16 cellular contexts compared by ENCODE assay signal in the genomic region with DNA sequence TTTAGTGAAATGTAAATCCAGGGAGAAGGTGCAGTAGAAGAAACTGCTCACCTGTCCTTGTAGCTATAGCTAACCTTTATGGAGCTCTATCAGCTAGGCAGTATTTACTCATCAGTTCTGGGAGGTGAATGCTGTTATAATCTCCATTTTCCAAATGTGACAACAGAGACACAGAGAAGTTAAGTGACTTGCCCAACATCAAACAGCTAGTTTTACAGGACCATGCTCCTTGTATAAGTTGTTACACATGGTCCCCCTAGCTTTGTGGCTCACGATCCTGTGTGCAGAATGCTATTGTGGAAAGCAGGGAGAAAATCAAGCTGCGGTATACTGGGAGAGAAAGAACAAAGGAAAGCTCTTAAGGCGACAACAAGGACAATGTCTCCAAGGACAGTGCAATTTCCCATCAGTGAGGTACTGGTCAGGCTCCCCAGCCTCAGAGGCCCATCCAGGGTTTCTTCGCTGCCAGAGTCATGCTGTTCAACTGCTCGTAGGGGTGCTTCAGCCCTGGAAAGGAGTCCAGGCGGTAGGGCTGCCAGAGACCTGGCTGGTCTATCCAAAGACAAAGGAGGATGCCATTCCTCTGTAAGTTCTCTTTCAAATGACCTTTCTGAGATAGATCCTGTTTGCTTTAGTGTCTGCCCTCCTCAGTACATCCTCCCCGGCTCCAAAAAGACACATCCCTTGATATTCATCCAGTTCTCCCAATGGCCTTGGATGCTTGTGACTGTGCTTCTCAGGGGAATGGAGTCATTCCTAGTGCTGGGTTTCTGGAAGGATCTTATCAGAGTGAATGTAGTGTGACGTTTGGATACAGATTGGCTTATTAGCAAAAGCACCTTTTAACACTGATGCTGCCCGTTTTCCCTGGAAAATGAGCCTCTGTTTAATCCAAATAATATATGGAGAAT.
A peak's percentile ranks its signal among the peaks of the same experiment; 100 is the strongest.
DNase-seq lines count a peak whose midpoint lies in the region; ATAC-seq lines count a peak whose summit lies in the region.
"Had no signal": no experiment of that assay in that cellular context is flagged by ENCODE, and none has a peak within 500 bp of the region (broad histone marks: within the 10 kb centered on the region; RNA-seq: fewer than 3 reads in every experiment).

No MANE protein-coding gene starts in this region.

- no peaks in the 10 kb centered on the region for H3K36me3 ChIP-seq in neuronal stem cell (replicated peaks in 1 of 2; ENCODE audit: control insufficient read depth in 2 of 2, insufficient read depth in 2 of 2, low read length in 2 of 2)

- no peak overlapping the region for H2BK15ac ChIP-seq in neuronal stem cell (ENCODE audit: low read length)

- H3K4me2 ChIP-seq in neuronal stem cell (ENCODE audit: insufficient read depth, low read length, poor library complexity, severe bottlenecking) = no peak overlapping the region

- H4K8ac ChIP-seq in neuronal stem cell (ENCODE audit: low read depth, low read length) = no peak overlapping the region

- no CpG with 5 or more reads among the region's 9 CpGs for WGBS in neuronal stem cell (ENCODE audit: extremely low coverage in 2 of 2, insufficient read length in 2 of 2, insufficient replicate concordance in 1 of 2), 2 donors

- peak overlapping the region; percentile 30 for H2AFZ ChIP-seq in neuronal stem cell (ENCODE audit: low read length)

- no peak overlapping the region for H2BK120ac ChIP-seq in neuronal stem cell (ENCODE audit: low read depth, low read length)

- no peak overlapping the region for H2BK5ac ChIP-seq in neuronal stem cell (ENCODE audit: low read length)

- peaks cover 64% of the 10 kb centered on the region for H3K4me1 Mint-ChIP-seq in stimulated activated naive CD8-positive, alpha-beta T cell treated with anti-CD3 and anti-CD28 coated beads, Interleukin-15, Interleukin-2, amounts not matched to agents 100 ng/mL and 50 ng/mL, for 24 hours (ENCODE audit: low read depth)
- H3K4me1 Mint-ChIP-seq in stimulated activated naive CD8-positive, alpha-beta T cell treated with anti-CD3 and anti-CD28 coated beads, Interleukin-15, amount 100 ng/mL, for 72 hours = peaks cover 55% of the 10 kb centered on the region

- no peak overlapping the region for H2BK12ac ChIP-seq in neuronal stem cell (ENCODE audit: low read length)

- no peak overlapping the region for H3K4ac ChIP-seq in neuronal stem cell (ENCODE audit: low read length)

- peaks cover 0 to 6% (median 0%) of the 10 kb centered on the region in 3 experiments for H3K27me3 ChIP-seq in neuronal stem cell (ENCODE audit: control insufficient read depth in 3 of 3, insufficient read depth in 3 of 3, low read depth in 1 of 3, low read length in 3 of 3)

- no peaks in the 10 kb centered on the region for H3K9me3 ChIP-seq in neuronal stem cell (replicated peaks in 1 of 2; ENCODE audit: control insufficient read depth in 2 of 2, insufficient read depth in 1 of 2, low read depth in 1 of 2, low read length in 2 of 2)

- H3K23ac ChIP-seq in neuronal stem cell (ENCODE audit: low read depth, low read length, poor library complexity) = no peak overlapping the region

- H3K36me3 Mint-ChIP-seq in stimulated activated naive CD8-positive, alpha-beta T cell treated with anti-CD3 and anti-CD28 coated beads, Interleukin-15, Interleukin-2, amounts not matched to agents 100 ng/mL and 50 ng/mL, for 24 hours (ENCODE audit: low read depth) = no peaks in the 10 kb centered on the region

- ATAC-seq in stimulated activated naive CD8-positive, alpha-beta T cell treated with anti-CD3 and anti-CD28 coated beads, Interleukin-15, amount 100 ng/mL, for 72 hours = no peak
- no peak for ATAC-seq in HG02798 (IDR thresholded peaks at IDR 0.05; ENCODE audit: poor library complexity, unreplicated experiment)

- DNase-seq in stimulated activated naive CD8-positive, alpha-beta T cell treated with anti-CD3 and anti-CD28 coated beads, Interleukin-15, amount 100 ng/mL, for 72 hours = no peak
- peak; percentile 10 to 31 for DNase-seq in cerebellar nuclear complex (lab: John Stamatoyannopoulos, UW)
- DNase-seq in neuronal stem cell (ENCODE audit: low spot score) = no peak
- DNase-seq in pons (ENCODE audit: low spot score) = no peak
- no peak for DNase-seq in NCI-H510A (lab: John Stamatoyannopoulos, UW)
- DNase-seq in NCI-H1092 (lab: John Stamatoyannopoulos, UW) = no peak
- DNase-seq: activated naive CD4-positive, alpha-beta T cell treated with Interleukin-2 at 50 U/mL for 16 hours; central memory CD4-positive, alpha-beta T cell; NCI-H1694; NCI-H524 treated with DMSO at 0.1 percent for 48 hours; stimulated activated naive CD4-positive, alpha-beta T cell treated with Interleukin-2 at 50 U/mL for 16 hours; SW 1271 had no signal

- H3K4me1 ChIP-seq in neuronal stem cell (ENCODE audit: control insufficient read depth in 2 of 2, insufficient read depth in 1 of 2, low read depth in 1 of 2, low read length in 2 of 2) = peaks cover 3 to 11% of the 10 kb centered on the region in 2 donors

- no peak overlapping the region for H3K4me3 Mint-ChIP-seq in stimulated activated naive CD8-positive, alpha-beta T cell treated with anti-CD3 and anti-CD28 coated beads, Interleukin-15, Interleukin-2, amounts not matched to agents 100 ng/mL and 50 ng/mL, for 24 hours
- no peak overlapping the region for H3K4me3 Mint-ChIP-seq in stimulated activated naive CD8-positive, alpha-beta T cell treated with anti-CD3 and anti-CD28 coated beads, Interleukin-15, amount 100 ng/mL, for 72 hours

- peak overlapping the region; percentile 38 for H3K27ac Mint-ChIP-seq in stimulated activated naive CD8-positive, alpha-beta T cell treated with anti-CD3 and anti-CD28 coated beads, Interleukin-15, Interleukin-2, amounts not matched to agents 100 ng/mL and 50 ng/mL, for 24 hours
- no peak overlapping the region for H3K27ac Mint-ChIP-seq in stimulated activated naive CD8-positive, alpha-beta T cell treated with anti-CD3 and anti-CD28 coated beads, Interleukin-15, amount 100 ng/mL, for 72 hours

- H3K27me3 Mint-ChIP-seq in stimulated activated naive CD8-positive, alpha-beta T cell treated with anti-CD3 and anti-CD28 coated beads, Interleukin-15, Interleukin-2, amounts not matched to agents 100 ng/mL and 50 ng/mL, for 24 hours = no peaks in the 10 kb centered on the region
- no peaks in the 10 kb centered on the region for H3K27me3 Mint-ChIP-seq in stimulated activated naive CD8-positive, alpha-beta T cell treated with anti-CD3 and anti-CD28 coated beads, Interleukin-15, amount 100 ng/mL, for 72 hours

- H2AK5ac ChIP-seq in neuronal stem cell (ENCODE audit: low read depth, low read length) = no peak overlapping the region

- no peak overlapping the region for H3K4me3 ChIP-seq in neuronal stem cell (ENCODE audit: low read length in 2 of 2)
- H3K4me3 ChIP-seq: skin epidermis had no signal

- no peak overlapping the region for H3K18ac ChIP-seq in neuronal stem cell (ENCODE audit: low read length)

- H3K27ac ChIP-seq in neuronal stem cell (replicated peaks; ENCODE audit: low read length) = no peak overlapping the region
- H3K27ac ChIP-seq: VCaP had no signal

- H3K9ac ChIP-seq in neuronal stem cell (ENCODE audit: low read depth, low read length, poor library complexity) = no peak overlapping the region

- no peak overlapping the region for H4K91ac ChIP-seq in neuronal stem cell (ENCODE audit: low read depth, low read length, poor library complexity)

- H3K79me1 ChIP-seq in neuronal stem cell (ENCODE audit: low read depth, low read length) = no peaks in the 10 kb centered on the region

- no peak overlapping the region for H3K14ac ChIP-seq in neuronal stem cell (ENCODE audit: low read length)

- no peaks in the 10 kb centered on the region for H3K9me3 Mint-ChIP-seq in stimulated activated naive CD8-positive, alpha-beta T cell treated with anti-CD3 and anti-CD28 coated beads, Interleukin-15, Interleukin-2, amounts not matched to agents 100 ng/mL and 50 ng/mL, for 24 hours
- H3K9me3 Mint-ChIP-seq in stimulated activated naive CD8-positive, alpha-beta T cell treated with anti-CD3 and anti-CD28 coated beads, Interleukin-15, amount 100 ng/mL, for 72 hours = no peaks in the 10 kb centered on the region

Comparison
In these comparisons a context has a peak if more than half of its experiments do, and no peak if none do; other contexts are left out.
1. DNase-seq: peak in cerebellar nuclear complex (2 of 2); none in stimulated activated naive CD8-positive, alpha-beta T cell treated with anti-CD3 and anti-CD28 coated beads, Interleukin-15, amount 100 ng/mL, for 72 hours (0 of 2), neuronal stem cell (single experiment), pons (single experiment), NCI-H510A (single experiment) and NCI-H1092 (single experiment).